In the genomic region with DNA sequence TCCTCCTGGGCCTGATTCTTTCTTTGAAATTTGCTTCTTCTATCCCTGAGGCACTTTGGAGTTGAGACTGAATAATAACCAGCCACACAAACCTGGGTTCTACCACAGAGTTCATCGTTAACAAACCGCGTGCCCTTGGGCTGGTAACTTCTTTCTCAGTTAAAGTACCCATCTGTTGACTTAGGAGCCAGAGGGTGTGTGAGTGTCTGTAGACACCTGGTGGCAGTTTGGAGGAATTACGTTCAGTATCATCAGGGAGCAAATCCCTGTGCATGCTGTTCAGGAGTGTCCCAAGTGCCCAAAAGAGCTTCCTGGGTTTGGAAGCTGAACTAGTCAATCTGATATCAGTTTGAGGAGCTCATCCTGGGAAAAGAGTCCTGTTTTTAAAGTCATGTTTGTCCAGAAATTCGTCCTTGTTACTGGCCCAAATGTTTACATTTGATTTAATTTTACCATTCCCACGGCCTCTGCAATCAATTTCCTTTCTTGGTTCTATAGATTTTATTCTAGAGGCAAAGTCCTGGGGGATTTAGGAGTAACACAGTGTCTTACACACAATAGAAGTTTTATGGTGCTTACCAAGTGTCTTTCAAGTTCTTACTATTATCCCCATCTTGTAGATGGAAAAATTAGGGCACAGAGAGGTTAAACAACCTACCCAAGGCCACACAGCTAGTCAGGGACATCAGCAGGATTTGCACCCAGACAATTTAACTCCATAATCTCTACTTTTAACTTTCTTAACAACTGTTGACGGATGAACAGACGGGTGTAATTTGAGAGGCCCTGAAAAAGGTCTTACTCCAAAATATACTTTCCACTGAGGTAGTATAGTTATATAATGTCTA, we compare ENCODE assay signal across 7 cellular contexts. TPM values are rescaled to one million over a fixed set of nuclear protein-coding genes. Genes with fewer than 3 reads are reported as not detected.
DNase-seq lines count a peak whose midpoint lies in the region; ATAC-seq and TF ChIP-seq lines count a peak whose summit lies in the region.

No MANE protein-coding gene starts in this region.

- no peaks in the 10 kb centered on the region for H3K79me1 ChIP-seq in IMR-90 (ENCODE audit: low read depth in 1 of 2, low read length in 2 of 2)

- no peak overlapping the region for H2BK20ac ChIP-seq in IMR-90 (ENCODE audit: low read depth, low read length)

- H4K20me1 ChIP-seq in IMR-90 (ENCODE audit: insufficient read depth, low read length) (no peaks in the 10 kb centered on the region), PC-9 (ENCODE audit: insufficient read depth) (no peaks in the 10 kb centered on the region)

- no peak overlapping the region for H3K18ac ChIP-seq in IMR-90 (ENCODE audit: low read depth, low read length)

- H3K4me2 ChIP-seq in IMR-90 (ENCODE audit: low read depth, low read length) (no peak overlapping the region), PC-9 (no peak overlapping the region)

- TF ChIP-seq RAD21 in IMR-90 (IDR thresholded peaks at IDR 0.05; ENCODE audit: low read length): peak; percentile 66

- intact Hi-C loops in IMR-90 (cut with micrococcal nuclease): loop anchor here (1.0 to 10.0 kb wide), 3 partner anchors 43 to 251 kb away; no protein-coding TSS in a partner anchor
- intact Hi-C loops in PC-9 (cut with micrococcal nuclease; ENCODE audit: unreplicated experiment): loop anchor here (1.0 to 5.0 kb wide), 5 partner anchors 43 to 348 kb away; partner anchors contain the start of gene C2CD4D
- intact Hi-C loops in head of caudate nucleus (cut with DNase I): no loop called here
- intact Hi-C loops in psoas muscle (cut with DNase I): loop anchor here (5.0 kb wide), 2 partner anchors 133 to 257 kb away; no protein-coding TSS in a partner anchor

- no peak for TF ChIP-seq POLR2A in IMR-90 (IDR thresholded peaks at IDR 0.05; ENCODE audit: low read depth, low read length)

- ATAC-seq in IMR-90 (ENCODE audit: low read depth) (peak; percentile 85), psoas muscle (peak in 2 of 4 donors; percentile 55 to 56), GM18502 (IDR thresholded peaks at IDR 0.05; ENCODE audit: poor library complexity, unreplicated experiment) (no peak)

- H2AK9ac ChIP-seq in IMR-90 (replicated peaks; ENCODE audit: low read depth, low read length, poor library complexity): no peak overlapping the region

- DNase-seq in GM12865 (ENCODE audit: low read depth) (peak; percentile 58), IMR-90 (peak; percentile 64), PC-9 (peak; percentile 41 to 53), head of caudate nucleus (peak in 29 of 42 donors; percentile 6 to 66 (median 29)), psoas muscle (no peak)
- peak; percentile 25 for DNase-seq in activated naive CD4-positive, alpha-beta T cell treated with Interleukin-2 at 50 U/mL for 16 hours

- no peaks in the 10 kb centered on the region for H3K9me2 ChIP-seq in PC-9 (ENCODE audit: insufficient read depth)

- in situ Hi-C loops in IMR-90 (cut with MboI; ENCODE audit: low sequenced_read_pairs): no loop called here

- no TSS peak for BruUV-seq in IMR-90 (replicated peaks; lab: Mats Ljungman, UMichigan)
- BruUV-seq in PC-9 (replicated peaks; lab: Mats Ljungman, UMichigan): no TSS peak

- H3K4me1 ChIP-seq in IMR-90 (ENCODE audit: control insufficient read depth, insufficient read depth, low read length) (no peaks in the 10 kb centered on the region), PC-9 (replicated peaks; ENCODE audit: insufficient read depth) (peaks cover 32% of the 10 kb centered on the region), psoas muscle (no peaks in the 10 kb centered on the region)

- H3K9me3 ChIP-seq in IMR-90 (ENCODE audit: control insufficient read depth, insufficient read depth, low read length) (no peaks in the 10 kb centered on the region), PC-9 (ENCODE audit: insufficient read depth, low read depth) (no peaks in the 10 kb centered on the region), psoas muscle (no peaks in the 10 kb centered on the region)

- H2BK15ac ChIP-seq in IMR-90 (ENCODE audit: low read depth, low read length): no peak overlapping the region

- no peak overlapping the region for H3K4ac ChIP-seq in IMR-90 (ENCODE audit: low read depth, low read length)

- H3K36me3 ChIP-seq in IMR-90 (ENCODE audit: control insufficient read depth, insufficient read depth, low read length): no peaks in the 10 kb centered on the region
- H3K36me3 ChIP-seq in PC-9 (ENCODE audit: low read depth): no peaks in the 10 kb centered on the region
- H3K36me3 ChIP-seq in psoas muscle (ENCODE audit: insufficient read depth in 1 of 2, low read depth in 1 of 2): no peaks in the 10 kb centered on the region

- H3K27ac ChIP-seq in IMR-90 (ENCODE audit: insufficient read depth, low read length) (no peak overlapping the region), PC-9 (no peak overlapping the region), psoas muscle (no peak overlapping the region)

- peak; percentile 72 for TF ChIP-seq CTCF in GM12865 (IDR thresholded peaks at IDR 0.05; ENCODE audit: insufficient read depth, low read depth, low read length, missing control alignments)
- TF ChIP-seq CTCF in IMR-90 (conservative IDR thresholded peaks at IDR 0.05; ENCODE audit: low read depth, low read length): peak; percentile 78
- peak; percentile 89 for TF ChIP-seq CTCF in PC-9 (conservative IDR thresholded peaks at IDR 0.05)
- TF ChIP-seq CTCF in psoas muscle (IDR thresholded peaks at IDR 0.05): peak; percentile 72

- H3K56ac ChIP-seq in IMR-90 (ENCODE audit: extremely low read depth, insufficient read depth, low read length): no peak overlapping the region

- H3K79me2 ChIP-seq in PC-9 (ENCODE audit: low read depth): no peaks in the 10 kb centered on the region

- H4K5ac ChIP-seq in IMR-90 (ENCODE audit: low read depth, low read length): no peak overlapping the region

- H3K9me1 ChIP-seq in IMR-90 (ENCODE audit: insufficient read depth, low read length): no peaks in the 10 kb centered on the region

- H3F3A ChIP-seq in PC-9 (ENCODE audit: insufficient read depth, low read depth): peaks cover 10% of the 10 kb centered on the region

- H3K27me3 ChIP-seq in IMR-90 (ENCODE audit: control insufficient read depth, insufficient read depth, low read length) (no peaks in the 10 kb centered on the region), PC-9 (ENCODE audit: insufficient read depth, low read depth) (no peaks in the 10 kb centered on the region), psoas muscle (ENCODE audit: insufficient read depth in 3 of 3, low read length in 2 of 3) (peaks cover 0 to 19% (median 3%) of the 10 kb centered on the region in 3 donors)

- H3K4me3 ChIP-seq in GM12865 (ENCODE audit: low read depth, low read length): no peak overlapping the region
- H3K4me3 ChIP-seq in IMR-90 (ENCODE audit: insufficient read depth, low read depth, low read length): no peak overlapping the region
- no peak overlapping the region for H3K4me3 ChIP-seq in PC-9
- H3K4me3 ChIP-seq in psoas muscle: no peak overlapping the region

- H2AK5ac ChIP-seq in IMR-90 (ENCODE audit: low read depth, low read length): no peak overlapping the region

- H3K14ac ChIP-seq in IMR-90 (replicated peaks; ENCODE audit: low read depth, low read length): no peak overlapping the region

- WGBS in IMR-90 (ENCODE audit: extremely low coverage in 2 of 2, insufficient read length in 1 of 2), 2 experiments: 0% methylated on average over 1 of the region's 8 CpGs; no CpG with 5 or more reads in 1 of the 2 experiments
- WGBS in psoas muscle, 3 donors: 28 to 38% (median 32%) methylated on average over 8 of the region's 8 CpGs

- H3K23ac ChIP-seq in IMR-90 (ENCODE audit: low read depth, low read length): no peak overlapping the region

- no peak overlapping the region for H4K8ac ChIP-seq in IMR-90 (ENCODE audit: low read depth in 2 of 2, low read length in 2 of 2)

- POLR2A ChIA-PET in IMR-90 (lab: Charles Lee; ENCODE audit: unreplicated experiment) (no interaction called here), PC-9 (lab: Charles Lee; ENCODE audit: unreplicated experiment) (no interaction called here)

- H2BK120ac ChIP-seq in IMR-90 (ENCODE audit: low read depth, low read length): no peak overlapping the region

- no peak overlapping the region for H2BK5ac ChIP-seq in IMR-90 (ENCODE audit: low read depth, low read length, poor library complexity, severe bottlenecking)

- CTCF ChIA-PET in IMR-90 (lab: Yijun Ruan, JAX): interaction anchor here (0.5 to 1.4 kb wide), 8 partner anchors 13 to 273 kb away, joined by 3 to 8 read pairs (median 3); no protein-coding TSS in a partner anchor
- CTCF ChIA-PET in PC-9 (lab: Charles Lee): interaction anchor here (0.5 to 1.7 kb wide), 9 partner anchors 11 to 584 kb away, joined by 3 to 8 read pairs (median 3); no protein-coding TSS in a partner anchor

- no peak overlapping the region for H4K91ac ChIP-seq in IMR-90 (ENCODE audit: insufficient read depth, low read depth, low read length)

- no peak overlapping the region for H3K9ac ChIP-seq in IMR-90 (ENCODE audit: low read depth, low read length)

- dilution Hi-C loops in IMR-90 (cut with HindIII; ENCODE audit: low sequenced_read_pairs, unreplicated experiment): no loop called here

- H2AFZ ChIP-seq in IMR-90 (replicated peaks; ENCODE audit: low read length, poor library complexity) (no peak overlapping the region), PC-9 (no peak overlapping the region)

TF ChIP-seq in IMR-90, 13 proteins besides CTCF, POLR2A, EP300 and RAD21:
- no peak for TF ChIP-seq BHLHE40 (IDR thresholded peaks at IDR 0.05; ENCODE audit: low read depth, low read length)
- peak; percentile 89 for TF ChIP-seq SMC3 (IDR thresholded peaks at IDR 0.05; ENCODE audit: low read depth, low read length)

RNA-seq across cellular contexts. Expression of gene RPTN, which starts 26.7 kb away (rescaled TPM):
- total RNA-seq in IMR-90 (2012; rRNA removed) (not detected in 2 replicates), PC-9 (2021) (not detected in 2 replicates), psoas muscle (not detected)
- polyA plus RNA-seq in IMR-90 (2012; rRNA removed) (not detected in 2 replicates), psoas muscle (not detected)
- polyA plus RNA-seq in IMR-90 (2012; cell fraction: cytosol; rRNA removed): not detected in 2 replicates
- not detected in 2 replicates for polyA plus RNA-seq in IMR-90 (2012; cell fraction: nucleus; rRNA removed; ENCODE audit: low replicate concordance)

RNA-seq across cellular contexts. Expression of gene HRNR, which starts 38.2 kb away (rescaled TPM):
- total RNA-seq in IMR-90 (2012; rRNA removed): not detected in 2 replicates
- under 0.01 TPM in 1 of 2 replicates, not detected in the other for polyA plus RNA-seq in IMR-90 (2012; rRNA removed)
- not detected in 2 replicates for polyA plus RNA-seq in IMR-90 (2012; cell fraction: cytosol; rRNA removed)
- polyA plus RNA-seq in IMR-90 (2012; cell fraction: nucleus; rRNA removed; ENCODE audit: low replicate concordance): not detected in 2 replicates
- total RNA-seq in PC-9 (2021): not detected in 2 replicates
- total RNA-seq in psoas muscle: not detected
- polyA plus RNA-seq in psoas muscle: not detected

Comparison
In these comparisons a context has a peak if more than half of its experiments do, and no peak if none do; other contexts are left out.
1. DNase-seq: peak in GM12865 (single experiment), IMR-90 (single experiment), PC-9 (2 of 2), activated naive CD4-positive, alpha-beta T cell treated with Interleukin-2 at 50 U/mL for 16 hours (single experiment) and head of caudate nucleus (29 of 42); none in psoas muscle (0 of 2).
2. Peak in every context shown above with its lines, with median percentiles within 50 percentile points of each other: CTCF ChIP-seq.